In genomic region chr19:54393381-54393780, GRCh38 we compare ENCODE assay signal across 23 cellular contexts. TPM values are rescaled to one million over a fixed set of nuclear protein-coding genes. Genes with fewer than 3 reads are reported as not detected.
A peak's percentile ranks its signal among the peaks of the same experiment; 100 is the strongest.
DNase-seq lines count a peak whose midpoint lies in the region; ATAC-seq, FAIRE-seq and TF ChIP-seq lines count a peak whose summit lies in the region.
"Had no signal": no experiment of that assay in that cellular context is flagged by ENCODE, and none has a peak within 500 bp of the region (broad histone marks: within the 10 kb centered on the region; RNA-seq: fewer than 3 reads in every experiment).

No MANE protein-coding gene starts in this region.

- no peak for TF ChIP-seq EP300 in H1 (IDR thresholded peaks at IDR 0.05; ENCODE audit: borderline replicate concordance in 1 of 2, low read depth in 2 of 2, low read length in 2 of 2)

- no peak overlapping the region for H4K5ac ChIP-seq in H1 (ENCODE audit: insufficient read length, low read depth, low read length)

- peak overlapping the region; percentile 11; the same call in 1 of the 2 replicates for H2BK12ac ChIP-seq in H1 (ENCODE audit: low read depth, low read length)

- ATAC-seq in omental fat pad (ENCODE audit: low FRiP score) (peak; percentile 23), aorta (ENCODE audit: low FRiP score) (no peak), body of pancreas (no peak)
- no peak for ATAC-seq in stimulated activated naive CD8-positive, alpha-beta T cell treated with anti-CD3 and anti-CD28 coated beads, Interleukin-15, Interleukin-2, amounts not matched to agents 100 U/mL and 50 U/mL, for 24 hours
- ATAC-seq: GM23338, HCT116, HepG2 had no signal

- no peak overlapping the region for H2BK5ac ChIP-seq in H1 (ENCODE audit: low read depth, low read length)

- 0 out of 7 replicates have a peak, but pooled peaks cover 0 to 2% (median 0%) of the 10 kb centered on the region in 4 experiments for H3K27me3 ChIP-seq in H1 (replicated peaks in 1 of 4; ENCODE audit: control insufficient read depth in 3 of 4, extremely low read depth in 1 of 4, insufficient read depth in 3 of 4, low read length in 3 of 4)
- peaks cover 0 to 1% of the 10 kb centered on the region in 2 donors for H3K27me3 ChIP-seq in aorta (ENCODE audit: control insufficient read depth in 1 of 2, insufficient read depth in 2 of 2, low read length in 1 of 2)
- H3K27me3 ChIP-seq in body of pancreas: peaks cover 0 to 4% of the 10 kb centered on the region in 2 donors

- H3K79me2 ChIP-seq in H1 (ENCODE audit: control insufficient read depth in 1 of 2, insufficient read depth in 2 of 2, low read length in 2 of 2): no peaks in the 10 kb centered on the region

- H3K36me3 Mint-ChIP-seq in activated CD4-positive, alpha-beta T cell treated with anti-CD3 and anti-CD28 coated beads, Interleukin-2, amount 10 ng/mL, durations not matched to agents 24 days and 14 days (ENCODE audit: low read depth): no peaks in the 10 kb centered on the region

- no peak overlapping the region for H3K14ac ChIP-seq in H1 (ENCODE audit: insufficient read length)

- DNase-seq in H1 (ENCODE audit: low read depth in 1 of 2, low spot score in 2 of 2) (no peak), left kidney (ENCODE audit: low read depth, low spot score) (peak; percentile 77), omental fat pad (ENCODE audit: low spot score) (no peak), aorta (no peak), body of pancreas (no peak)
- no peak for DNase-seq in stimulated activated naive CD8-positive, alpha-beta T cell treated with anti-CD3 and anti-CD28 coated beads, Interleukin-15, Interleukin-2, amounts not matched to agents 100 U/mL and 50 U/mL, for 24 hours
- no peak for DNase-seq in activated CD4-positive, alpha-beta T cell treated with anti-CD3 and anti-CD28 coated beads, Interleukin-2, amount 10 ng/mL, durations not matched to agents 24 days and 14 days
- DNase-seq: ACHN; BE2C; CD4-positive, alpha-beta T cell; GDM1; H7; HFFc6 had no signal

- H2AFZ ChIP-seq in H1 (ENCODE audit: low read length): no peak overlapping the region
- H2AFZ ChIP-seq: GM23338 had no signal

- no peak overlapping the region for H3K23ac ChIP-seq in H1 (ENCODE audit: insufficient read length)

- 91% methylated on average over 16 of the region's 16 CpGs; no CpG with 5 or more reads in 1 of the 2 experiments for WGBS in H1 (ENCODE audit: extremely low coverage in 1 of 2, insufficient coverage in 1 of 2, insufficient read length in 1 of 2, insufficient replicate concordance in 2 of 2, low coverage in 1 of 2, low lambda C conversion rate in 2 of 2, missing lambda C conversion rate in 1 of 2), 2 experiments
- WGBS in aorta, 2 donors: 60% methylated on average over 16 of the region's 16 CpGs
- WGBS in body of pancreas, 2 donors: 79 to 80% methylated on average over 15 to 16 of the region's 16 CpGs

- no peak overlapping the region for H3K4me2 ChIP-seq in H1 (ENCODE audit: insufficient read depth in 1 of 2, low read depth in 2 of 2, low read length in 2 of 2)
- H3K4me2 ChIP-seq: GM23338 had no signal

- H3K4me1 Mint-ChIP-seq in activated CD4-positive, alpha-beta T cell treated with anti-CD3 and anti-CD28 coated beads, Interleukin-2, amount 10 ng/mL, durations not matched to agents 24 days and 14 days: peaks cover 18% of the 10 kb centered on the region

- intact Hi-C loops in aorta (cut with DNase I): no loop called here
- intact Hi-C loops in activated CD4-positive, alpha-beta T cell treated with anti-CD3 and anti-CD28 coated beads, Interleukin-2, amount 10 ng/mL, durations not matched to agents 24 days and 14 days (cut with micrococcal nuclease): no loop called here
- intact Hi-C loops in body of pancreas (cut with DNase I): no loop called here

- H2AK5ac ChIP-seq in H1 (ENCODE audit: low read depth, low read length): no peak overlapping the region

- no peak overlapping the region for H4K91ac ChIP-seq in H1 (replicated peaks; ENCODE audit: insufficient read length, low read length)

- no peaks in the 10 kb centered on the region for H3K9me3 Mint-ChIP-seq in activated CD4-positive, alpha-beta T cell treated with anti-CD3 and anti-CD28 coated beads, Interleukin-2, amount 10 ng/mL, durations not matched to agents 24 days and 14 days
- H3K9me3 Mint-ChIP-seq: CD4-positive, alpha-beta T cell; GM23338; IgD-negative memory B cell had no signal

- no peaks in the 10 kb centered on the region for H3K79me1 ChIP-seq in H1 (ENCODE audit: low read depth, low read length)

- H4K20me1 ChIP-seq in H1 (replicated peaks in 1 of 2; ENCODE audit: control insufficient read depth in 1 of 2, insufficient read depth in 2 of 2, low read length in 2 of 2): no peaks in the 10 kb centered on the region

- H3K9ac ChIP-seq in H1 (replicated peaks in 1 of 4; ENCODE audit: extremely low read depth in 1 of 4, low read depth in 3 of 4, low read length in 3 of 4): no peak overlapping the region

- H3K18ac ChIP-seq in H1 (ENCODE audit: extremely low read depth, low read length): no peak overlapping the region

- H3K4me3 ChIP-seq in H1 (ENCODE audit: extremely low read depth in 1 of 4, insufficient read depth in 2 of 4, low read depth in 3 of 4, low read length in 4 of 4): no peak overlapping the region
- H3K4me3 ChIP-seq in aorta (ENCODE audit: low read length in 2 of 2): no peak overlapping the region
- H3K4me3 ChIP-seq in body of pancreas: no peak overlapping the region
- H3K4me3 ChIP-seq: GM23338 had no signal

- no peak overlapping the region for H3K56ac ChIP-seq in H1 (replicated peaks; ENCODE audit: insufficient read length, low read depth, low read length)

- TF ChIP-seq POLR2A in H1 (IDR thresholded peaks at IDR 0.05; ENCODE audit: control extremely low read depth in 1 of 2, low read depth in 2 of 2, low read length in 2 of 2) (no peak), body of pancreas (IDR thresholded peaks at IDR 0.05) (no peak)

- no peak for FAIRE-seq in H1 (lab: Jason Lieb, UNC)
- FAIRE-seq: A204.1, D721Med, GM12892, GM18507, HepG2 had no signal

- TF ChIP-seq CTCF in H1 (IDR thresholded peaks at IDR 0.05; ENCODE audit: control extremely low read depth in 1 of 3, insufficient read depth in 1 of 3, low read depth in 1 of 3, low read length in 3 of 3) (no peak), omental fat pad (IDR thresholded peaks at IDR 0.05) (no peak), body of pancreas (IDR thresholded peaks at IDR 0.05) (no peak)

- POLR2A ChIA-PET in H1 (lab: Charles Lee; ENCODE audit: partially characterized antibody): interaction anchor here (0.9 to 1.2 kb wide), 2 partner anchors 37 to 47 kb away, joined by 3 read pairs; no protein-coding TSS in a partner anchor

- no peak overlapping the region for H3K4me3 Mint-ChIP-seq in activated CD4-positive, alpha-beta T cell treated with anti-CD3 and anti-CD28 coated beads, Interleukin-2, amount 10 ng/mL, durations not matched to agents 24 days and 14 days
- H3K4me3 Mint-ChIP-seq: CD4-positive, alpha-beta T cell; GM23338; HFFc6 had no signal

- H3K36me3 ChIP-seq in H1 (ENCODE audit: control insufficient read depth in 2 of 4, insufficient read depth in 4 of 4, low read length in 3 of 4): no peaks in the 10 kb centered on the region
- H3K36me3 ChIP-seq in aorta (ENCODE audit: control insufficient read depth in 1 of 2, insufficient read depth in 2 of 2, low read length in 1 of 2): no peaks in the 10 kb centered on the region
- no peaks in the 10 kb centered on the region for H3K36me3 ChIP-seq in body of pancreas (replicated peaks in 1 of 2; ENCODE audit: insufficient read depth in 1 of 2, low read depth in 2 of 2)
- H3K36me3 ChIP-seq: BE2C had no signal

- CTCF ChIA-PET in H1 (lab: Charles Lee; ENCODE audit: partially characterized antibody): interaction anchor here (0.9 to 7.1 kb wide), 8 partner anchors 9 to 88 kb away, joined by 3 to 109 read pairs (median 4); partner anchors contain the start of gene TTYH1

- H3K27ac Mint-ChIP-seq in activated CD4-positive, alpha-beta T cell treated with anti-CD3 and anti-CD28 coated beads, Interleukin-2, amount 10 ng/mL, durations not matched to agents 24 days and 14 days: no peak overlapping the region
- H3K27ac Mint-ChIP-seq: CD4-positive, alpha-beta T cell; GM23338; HFFc6 had no signal

- no peak overlapping the region for H4K8ac ChIP-seq in H1 (ENCODE audit: extremely low read depth, insufficient read depth, low read length)

- peaks cover 5% of the 10 kb centered on the region for H3K27me3 Mint-ChIP-seq in activated CD4-positive, alpha-beta T cell treated with anti-CD3 and anti-CD28 coated beads, Interleukin-2, amount 10 ng/mL, durations not matched to agents 24 days and 14 days
- H3K27me3 Mint-ChIP-seq: CD4-positive, alpha-beta T cell had no signal

- no peak overlapping the region for H2BK20ac ChIP-seq in H1 (ENCODE audit: low read length)

- no peaks in the 10 kb centered on the region for H3K23me2 ChIP-seq in H1 (ENCODE audit: low read depth, low read length)

- H3K9me3 ChIP-seq in H1 (ENCODE audit: insufficient read depth in 2 of 2, low read depth in 1 of 2, low read length in 1 of 2) (no peaks in the 10 kb centered on the region), aorta (ENCODE audit: control insufficient read depth, low read length) (no peaks in the 10 kb centered on the region), body of pancreas (no peaks in the 10 kb centered on the region)
- H3K9me3 ChIP-seq: BE2C, Caco-2 had no signal

- H3K4me1 ChIP-seq in H1 (replicated peaks in 1 of 4; ENCODE audit: control insufficient read depth in 3 of 4, insufficient read depth in 4 of 4, low read length in 3 of 4) (peaks cover 0 to 9% (median 6%) of the 10 kb centered on the region in 4 experiments; a peak in 5 of 7 replicates), aorta (ENCODE audit: control insufficient read depth in 1 of 2, insufficient read depth in 2 of 2, low read length in 2 of 2) (no peaks in the 10 kb centered on the region), body of pancreas (no peaks in the 10 kb centered on the region)
- H3K4me1 ChIP-seq: BE2C had no signal

- H3K27ac ChIP-seq in H1 (ENCODE audit: low read depth, low read length) (no peak overlapping the region), aorta (ENCODE audit: low read depth in 1 of 2, low read length in 2 of 2) (no peak overlapping the region), body of pancreas (no peak overlapping the region)
- H3K27ac ChIP-seq: C4-2B had no signal

- no peak for TF ChIP-seq RAD21 in H1 (IDR thresholded peaks at IDR 0.05 in 1 of 2, conservative IDR thresholded peaks at IDR 0.05 in 1 of 2; ENCODE audit: low read depth in 2 of 2, low read length in 2 of 2)

- no peak overlapping the region for H2BK15ac ChIP-seq in H1 (ENCODE audit: low read length)

- H3K4ac ChIP-seq in H1 (replicated peaks; ENCODE audit: insufficient read length, low read depth, low read length): no peak overlapping the region

- no peak overlapping the region for H2BK120ac ChIP-seq in H1 (replicated peaks; ENCODE audit: low read depth, low read length)

RNA-seq across cellular contexts. Expression of gene TTYH1, which starts 21.9 kb away (rescaled TPM):
- 24.3 and 26.7 TPM in 2 replicates for total RNA-seq in H1 (2021; fragmentation: NEBNext Ultra II Directional; extraction: Animal tissue kit (Norgen Biotek cat#: 25700))
- polyA plus RNA-seq in H1 (2011; rRNA removed): 46.5 and 92.1 TPM in 2 replicates
- 41.6 TPM for polyA plus RNA-seq in H1 (2011; cell fraction: cytosol; rRNA removed)
- polyA plus RNA-seq in H1 (2011; cell fraction: nucleus; rRNA removed): 72.1 TPM
- 14.7 to 48.5 TPM (median 38.0 TPM) in 4 replicates for polyA plus RNA-seq in H1 (2012, experiment 1 of 2)
- polyA plus RNA-seq in H1 (2012, experiment 2 of 2): 32.8 TPM
- polyA plus RNA-seq in H1 (2013, experiment 1 of 2): 51.0 TPM
- 53.6 TPM for polyA plus RNA-seq in H1 (2013, experiment 2 of 2)
- polyA minus RNA-seq in H1 (2011; rRNA and poly(A)+ RNA removed): 16.3 and 25.9 TPM in 2 replicates
- 27.7 TPM for polyA minus RNA-seq in H1 (2011; cell fraction: cytosol; rRNA and poly(A)+ RNA removed)
- 16.1 TPM for polyA minus RNA-seq in H1 (2011; cell fraction: nucleus; rRNA and poly(A)+ RNA removed)
- under 1 TPM in 2 of 4 donors, not detected in 2; 0.28 to 0.84 TPM for total RNA-seq in omental fat pad
- 1 to 10 TPM in 1 of 2 donors, under 1 TPM in 1; 0.94 to 2.2 TPM for total RNA-seq in aorta
- under 1 TPM in 1 of 2 donors, not detected in 1; 0.03 TPM for polyA plus RNA-seq in aorta
- total RNA-seq in activated CD4-positive, alpha-beta T cell treated with anti-CD3 and anti-CD28 coated beads, Interleukin-2, amount 10 ng/mL, durations not matched to agents 24 days and 14 days: 0.21 and 0.78 TPM in 2 replicates
- 10 to 100 TPM; 20.5 to 88.7 TPM for total RNA-seq in body of pancreas
- total RNA-seq: Caco-2; CD4-positive, alpha-beta T cell had no signal

RNA-seq across cellular contexts. Expression of gene LAIR1, which starts 28.6 kb away (rescaled TPM):
- total RNA-seq in H1 (2021; fragmentation: NEBNext Ultra II Directional; extraction: Animal tissue kit (Norgen Biotek cat#: 25700)): not detected in 2 replicates
- polyA plus RNA-seq in H1 (2011; rRNA removed) (0.13 and 0.18 TPM in 2 replicates), aorta (10 to 100 TPM in 1 of 2 donors, 1 to 10 TPM in 1; 2.1 to 17.2 TPM)
- polyA plus RNA-seq in H1 (2011; cell fraction: cytosol; rRNA removed): 0.21 TPM
- 0.19 TPM for polyA plus RNA-seq in H1 (2011; cell fraction: nucleus; rRNA removed)
- polyA plus RNA-seq in H1 (2012, experiment 1 of 2): 0.04 to 0.16 TPM in 2 of 4 replicates, not detected in the others
- not detected for polyA plus RNA-seq in H1 (2012, experiment 2 of 2)
- polyA plus RNA-seq in H1 (2013, experiment 1 of 2): 0.10 TPM
- 0.09 TPM for polyA plus RNA-seq in H1 (2013, experiment 2 of 2)
- polyA minus RNA-seq in H1 (2011; rRNA and poly(A)+ RNA removed): 0.50 TPM in 1 of 2 replicates, not detected in the other
- polyA minus RNA-seq in H1 (2011; cell fraction: cytosol; rRNA and poly(A)+ RNA removed): not detected
- polyA minus RNA-seq in H1 (2011; cell fraction: nucleus; rRNA and poly(A)+ RNA removed): 1.3 TPM
- total RNA-seq in omental fat pad (10 to 100 TPM; 24.3 to 82.5 (median 37.0) TPM), aorta (10 to 100 TPM; 27.4 to 78.4 TPM), body of pancreas (10 to 100 TPM in 1 of 2 donors, 1 to 10 TPM in 1; 2.9 to 35.6 TPM)
- 5.9 and 7.7 TPM in 2 replicates for total RNA-seq in activated CD4-positive, alpha-beta T cell treated with anti-CD3 and anti-CD28 coated beads, Interleukin-2, amount 10 ng/mL, durations not matched to agents 24 days and 14 days
- total RNA-seq: Caco-2, HFFc6 had no signal

RNA-seq across cellular contexts. Expression of gene LILRA4, which starts 54.4 kb away (rescaled TPM):
- not detected in 2 replicates for total RNA-seq in H1 (2021; fragmentation: NEBNext Ultra II Directional; extraction: Animal tissue kit (Norgen Biotek cat#: 25700))
- polyA plus RNA-seq in H1 (2011; rRNA removed): not detected in 2 replicates
- not detected for polyA plus RNA-seq in H1 (2011; cell fraction: cytosol; rRNA removed)
- polyA plus RNA-seq in H1 (2011; cell fraction: nucleus; rRNA removed): not detected
- not detected in 4 replicates for polyA plus RNA-seq in H1 (2012, experiment 1 of 2)
- not detected for polyA plus RNA-seq in H1 (2012, experiment 2 of 2)
- polyA plus RNA-seq in H1 (2013, experiment 1 of 2): not detected
- polyA plus RNA-seq in H1 (2013, experiment 2 of 2): not detected
- polyA minus RNA-seq in H1 (2011; rRNA and poly(A)+ RNA removed): not detected in 2 replicates
- not detected for polyA minus RNA-seq in H1 (2011; cell fraction: cytosol; rRNA and poly(A)+ RNA removed)
- polyA minus RNA-seq in H1 (2011; cell fraction: nucleus; rRNA and poly(A)+ RNA removed): not detected
- total RNA-seq in omental fat pad: under 1 TPM in 1 of 4 donors, not detected in 3; 0.56 TPM
- not detected for total RNA-seq in aorta
- polyA plus RNA-seq in aorta: not detected
- not detected in 2 replicates for total RNA-seq in activated CD4-positive, alpha-beta T cell treated with anti-CD3 and anti-CD28 coated beads, Interleukin-2, amount 10 ng/mL, durations not matched to agents 24 days and 14 days
- total RNA-seq in body of pancreas: not detected
- total RNA-seq: Caco-2, GM23338, H7, HepG2, HFFc6 had no signal
- polyA plus RNA-seq: GM23338 had no signal

RNA-seq across cellular contexts. Expression of gene LENG8, which starts 55.6 kb away (rescaled TPM):
- total RNA-seq in H1 (2021; fragmentation: NEBNext Ultra II Directional; extraction: Animal tissue kit (Norgen Biotek cat#: 25700)): 108 TPM in 2 replicates
- polyA plus RNA-seq in H1 (2011; rRNA removed): 62.2 and 113 TPM in 2 replicates
- polyA plus RNA-seq in H1 (2011; cell fraction: cytosol; rRNA removed): 82.3 TPM
- 580 TPM for polyA plus RNA-seq in H1 (2011; cell fraction: nucleus; rRNA removed)
- 100 to 168 TPM (median 138 TPM) in 4 replicates for polyA plus RNA-seq in H1 (2012, experiment 1 of 2)
- polyA plus RNA-seq in H1 (2012, experiment 2 of 2): 126 TPM
- polyA plus RNA-seq in H1 (2013, experiment 1 of 2): 120 TPM
- 103 TPM for polyA plus RNA-seq in H1 (2013, experiment 2 of 2)
- polyA minus RNA-seq in H1 (2011; rRNA and poly(A)+ RNA removed): 58.2 and 88.9 TPM in 2 replicates
- 42.4 TPM for polyA minus RNA-seq in H1 (2011; cell fraction: cytosol; rRNA and poly(A)+ RNA removed)
- 91.6 TPM for polyA minus RNA-seq in H1 (2011; cell fraction: nucleus; rRNA and poly(A)+ RNA removed)
- 100 to 1,000 TPM in 2 of 4 donors, 10 to 100 TPM in 2; 79.5 to 160 (median 112) TPM for total RNA-seq in omental fat pad
- 100 to 1,000 TPM; 166 to 274 TPM for total RNA-seq in aorta
- 100 to 1,000 TPM in 1 of 2 donors, 10 to 100 TPM in 1; 39.4 to 336 TPM for polyA plus RNA-seq in aorta
- 202 and 214 TPM in 2 replicates for total RNA-seq in activated CD4-positive, alpha-beta T cell treated with anti-CD3 and anti-CD28 coated beads, Interleukin-2, amount 10 ng/mL, durations not matched to agents 24 days and 14 days
- total RNA-seq in body of pancreas: 100 to 1,000 TPM; 182 to 290 TPM
